ENCODE assay signal across 1 cellular context in genomic region chr3:196684548-196685407, GRCh38.
TF ChIP-seq lines count a peak whose summit lies in the region.

No MANE protein-coding gene starts in this region.

TF ChIP-seq in WTC11, 78 proteins besides CTCF, POLR2A, EP300 and RAD21 (continued from another document):
- TF ChIP-seq, protein P1, sequence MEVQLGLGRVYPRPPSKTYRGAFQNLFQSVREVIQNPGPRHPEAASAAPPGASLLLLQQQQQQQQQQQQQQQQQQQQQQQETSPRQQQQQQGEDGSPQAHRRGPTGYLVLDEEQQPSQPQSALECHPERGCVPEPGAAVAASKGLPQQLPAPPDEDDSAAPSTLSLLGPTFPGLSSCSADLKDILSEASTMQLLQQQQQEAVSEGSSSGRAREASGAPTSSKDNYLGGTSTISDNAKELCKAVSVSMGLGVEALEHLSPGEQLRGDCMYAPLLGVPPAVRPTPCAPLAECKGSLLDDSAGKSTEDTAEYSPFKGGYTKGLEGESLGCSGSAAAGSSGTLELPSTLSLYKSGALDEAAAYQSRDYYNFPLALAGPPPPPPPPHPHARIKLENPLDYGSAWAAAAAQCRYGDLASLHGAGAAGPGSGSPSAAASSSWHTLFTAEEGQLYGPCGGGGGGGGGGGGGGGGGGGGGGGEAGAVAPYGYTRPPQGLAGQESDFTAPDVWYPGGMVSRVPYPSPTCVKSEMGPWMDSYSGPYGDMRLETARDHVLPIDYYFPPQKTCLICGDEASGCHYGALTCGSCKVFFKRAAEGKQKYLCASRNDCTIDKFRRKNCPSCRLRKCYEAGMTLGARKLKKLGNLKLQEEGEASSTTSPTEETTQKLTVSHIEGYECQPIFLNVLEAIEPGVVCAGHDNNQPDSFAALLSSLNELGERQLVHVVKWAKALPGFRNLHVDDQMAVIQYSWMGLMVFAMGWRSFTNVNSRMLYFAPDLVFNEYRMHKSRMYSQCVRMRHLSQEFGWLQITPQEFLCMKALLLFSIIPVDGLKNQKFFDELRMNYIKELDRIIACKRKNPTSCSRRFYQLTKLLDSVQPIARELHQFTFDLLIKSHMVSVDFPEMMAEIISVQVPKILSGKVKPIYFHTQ (CRISPR knock-in tag; IDR thresholded peaks at IDR 0.05) = no peak
- TF ChIP-seq FOXK1 (CRISPR knock-in tag; IDR thresholded peaks at IDR 0.05) = no peak
